Comparison of ENCODE assay signal across 21 cellular contexts in the genomic region with DNA sequence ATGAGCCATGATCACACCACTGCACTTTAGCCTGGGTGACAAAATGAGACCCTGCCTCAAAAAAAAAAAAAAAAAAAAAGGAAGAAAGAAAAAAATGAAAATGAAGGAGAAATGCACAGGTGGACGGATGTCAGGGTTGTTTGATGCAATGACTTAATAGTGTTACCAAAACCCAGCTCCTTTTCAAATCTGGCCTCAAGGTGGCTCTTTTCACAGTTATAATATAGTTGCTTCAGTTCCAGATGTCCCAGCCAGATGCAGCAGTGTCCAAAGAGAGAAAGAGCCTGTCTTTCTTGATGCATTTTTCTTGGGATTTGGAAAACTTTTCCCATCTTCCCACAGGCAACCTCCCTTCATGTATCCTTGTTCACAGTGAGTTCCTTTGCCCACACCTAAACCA. TPM values are rescaled to one million over a fixed set of nuclear protein-coding genes. Genes with fewer than 3 reads are reported as not detected.
DNase-seq lines count a peak whose midpoint lies in the region; ATAC-seq and TF ChIP-seq lines count a peak whose summit lies in the region.
"Had no signal": no experiment of that assay in that cellular context is flagged by ENCODE, and none has a peak within 500 bp of the region (broad histone marks: within the 10 kb centered on the region; RNA-seq: fewer than 3 reads in every experiment).

No MANE protein-coding gene starts in this region.

- H3K79me2 ChIP-seq in OCI-LY1 (ENCODE audit: insufficient read depth, low read length) = no peaks in the 10 kb centered on the region

- H3K9me3 Mint-ChIP-seq in chondrocyte (ENCODE audit: low read depth) = peaks cover 3% of the 10 kb centered on the region
- H3K9me3 Mint-ChIP-seq: activated naive CD4-positive, alpha-beta T cell treated with anti-CD3 and anti-CD28 coated beads for 36 hours; activated T-cell treated with anti-CD3 and anti-CD28 coated beads, Interleukin-2, amount 50 U/mL, for 24 hours; central memory CD8-positive, alpha-beta T cell had no signal

- H3K4me2 ChIP-seq in OCI-LY1 (ENCODE audit: low read length) = no peak overlapping the region

- H3K4me3 ChIP-seq in AG09309 (ENCODE audit: control insufficient read depth, low read depth, low read length) (no peak overlapping the region), OCI-LY1 (ENCODE audit: low read depth, low read length, poor library complexity, severe bottlenecking) (no peak overlapping the region), aorta (ENCODE audit: low read length in 2 of 2) (no peak overlapping the region)
- H3K4me3 ChIP-seq: SJSA1 had no signal

- H3K4me3 Mint-ChIP-seq in chondrocyte (ENCODE audit: unreplicated experiment) = no peak overlapping the region
- H3K4me3 Mint-ChIP-seq: activated CD8-positive, alpha-beta T cell treated with anti-CD3 and anti-CD28 coated beads, Interleukin-2, amount 10 ng/mL, durations not matched to agents 7 days and 5 days; activated naive CD4-positive, alpha-beta T cell treated with anti-CD3 and anti-CD28 coated beads for 36 hours; activated T-cell treated with anti-CD3 and anti-CD28 coated beads, Interleukin-2, amount 50 U/mL, for 24 hours; central memory CD8-positive, alpha-beta T cell; T-helper 17 cell had no signal

- no peaks in the 10 kb centered on the region for H3K4me1 ChIP-seq in OCI-LY1 (ENCODE audit: insufficient read depth, low read length, severe bottlenecking)
- no peaks in the 10 kb centered on the region for H3K4me1 ChIP-seq in aorta (ENCODE audit: control insufficient read depth in 1 of 2, insufficient read depth in 2 of 2, low read length in 2 of 2)
- H3K4me1 ChIP-seq: SJSA1 had no signal

- no peak overlapping the region for H3K27ac ChIP-seq in OCI-LY1 (ENCODE audit: low read depth, low read length, poor library complexity, severe bottlenecking)
- no peak overlapping the region for H3K27ac ChIP-seq in aorta (ENCODE audit: low read depth in 1 of 2, low read length in 2 of 2)
- H3K27ac ChIP-seq: SJSA1 had no signal

- TF ChIP-seq CTCF in AG09309 (IDR thresholded peaks at IDR 0.05; ENCODE audit: control insufficient read depth, insufficient read depth, low read depth, low read length, missing control alignments) (peak; percentile 11), GM12872 (IDR thresholded peaks at IDR 0.05; ENCODE audit: insufficient read depth, low read depth, low read length) (0 out of 3 replicates have a peak, but pooled peaks have one; percentile 18), OCI-LY1 (IDR thresholded peaks at IDR 0.05; ENCODE audit: low read length) (peak; percentile 29; the same call in 1 of the 2 replicates), chondrocyte (IDR thresholded peaks at IDR 0.05) (peak; percentile 36)

- peaks cover 9% of the 10 kb centered on the region for H3K36me3 Mint-ChIP-seq in chondrocyte (ENCODE audit: low read depth)

- WGBS in aorta, 2 donors = 91 to 95% methylated on average over 1 of the region's 1 CpG

- intact Hi-C loops in aorta (cut with DNase I) = no loop called here

- no peak for DNase-seq in AG09309 (ENCODE audit: low read depth)
- DNase-seq in chondrocyte (ENCODE audit: low spot score) = no peak
- no peak for DNase-seq in aorta
- no peak for DNase-seq in activated CD4-positive, alpha-beta T cell treated with anti-CD3 and anti-CD28 coated beads for 4 hours
- DNase-seq in stimulated activated CD4-positive, alpha-beta T cell treated with anti-CD3 and anti-CD28 coated beads, Interleukin-4, amount 100 ng/mL, for 24 hours = no peak
- DNase-seq in UCSD-AML1 (lab: John Stamatoyannopoulos, UW; ENCODE audit: unreplicated experiment) = no peak
- DNase-seq: activated CD8-positive, alpha-beta T cell treated with anti-CD3 and anti-CD28 coated beads, Interleukin-2, amount 10 ng/mL, durations not matched to agents 7 days and 5 days; activated naive CD4-positive, alpha-beta T cell treated with anti-CD3 and anti-CD28 coated beads for 36 hours; activated T-cell treated with anti-CD3 and anti-CD28 coated beads, Interleukin-2, amount 50 U/mL, for 24 hours; amygdala; DND-41; effector CD4-positive, alpha-beta T cell; glutamatergic neuron; NCI-H2029 treated with DMSO at 0.1 percent for 48 hours; T-helper 17 cell; trophoblast cell had no signal

- ATAC-seq in aorta (ENCODE audit: low FRiP score) = no peak
- ATAC-seq: activated CD8-positive, alpha-beta T cell treated with anti-CD3 and anti-CD28 coated beads, Interleukin-2, amount 10 ng/mL, durations not matched to agents 7 days and 5 days; esophagus mucosa; T-helper 17 cell had no signal

- H3K4me1 Mint-ChIP-seq in chondrocyte (ENCODE audit: low read depth) = no peaks in the 10 kb centered on the region
- H3K4me1 Mint-ChIP-seq: central memory CD8-positive, alpha-beta T cell; T-helper 17 cell had no signal

- peaks cover 80% of the 10 kb centered on the region for H3K36me3 ChIP-seq in OCI-LY1 (ENCODE audit: insufficient read depth, low read length)
- peaks cover 0 to 3% of the 10 kb centered on the region in 2 donors for H3K36me3 ChIP-seq in aorta (ENCODE audit: control insufficient read depth in 1 of 2, insufficient read depth in 2 of 2, low read length in 1 of 2)
- H3K36me3 ChIP-seq: SJSA1 had no signal

- H3K27ac Mint-ChIP-seq in chondrocyte (ENCODE audit: unreplicated experiment) = no peak overlapping the region
- H3K27ac Mint-ChIP-seq: activated CD8-positive, alpha-beta T cell treated with anti-CD3 and anti-CD28 coated beads, Interleukin-2, amount 10 ng/mL, durations not matched to agents 7 days and 5 days; activated naive CD4-positive, alpha-beta T cell treated with anti-CD3 and anti-CD28 coated beads for 36 hours; activated T-cell treated with anti-CD3 and anti-CD28 coated beads, Interleukin-2, amount 50 U/mL, for 24 hours; T-helper 17 cell had no signal

- no peaks in the 10 kb centered on the region for H3K9me2 ChIP-seq in OCI-LY1 (ENCODE audit: low read depth, low read length)

- no peaks in the 10 kb centered on the region for H3F3A ChIP-seq in OCI-LY1 (ENCODE audit: insufficient read depth, low read length)

- no peak overlapping the region for H2AFZ ChIP-seq in OCI-LY1 (ENCODE audit: low read length)

- H3K9me3 ChIP-seq in OCI-LY1 (ENCODE audit: low read length) = no peaks in the 10 kb centered on the region
- peaks cover 3% of the 10 kb centered on the region for H3K9me3 ChIP-seq in aorta (ENCODE audit: control insufficient read depth, low read length)
- H3K9me3 ChIP-seq: SJSA1 had no signal

- H3K27me3 ChIP-seq in OCI-LY1 (ENCODE audit: insufficient read depth, low read length) (no peaks in the 10 kb centered on the region), aorta (ENCODE audit: control insufficient read depth in 1 of 2, insufficient read depth in 2 of 2, low read length in 1 of 2) (no peaks in the 10 kb centered on the region)
- H3K27me3 ChIP-seq: SJSA1 had no signal

- no peaks in the 10 kb centered on the region for H4K20me1 ChIP-seq in OCI-LY1 (ENCODE audit: insufficient read depth, low read length)

- no peak overlapping the region for H3K9ac ChIP-seq in OCI-LY1 (ENCODE audit: low read length)

- no peaks in the 10 kb centered on the region for H3K27me3 Mint-ChIP-seq in chondrocyte (ENCODE audit: low read depth)
- H3K27me3 Mint-ChIP-seq: activated T-cell treated with anti-CD3 and anti-CD28 coated beads, Interleukin-2, amount 50 U/mL, for 24 hours; central memory CD8-positive, alpha-beta T cell; T-helper 17 cell had no signal

RNA-seq across cellular contexts. Expression of a gene that starts 36.5 kb away (rescaled TPM):
- total RNA-seq in chondrocyte (2.9 to 3.7 TPM (median 3.3 TPM) in 3 replicates), aorta (1 to 10 TPM; 2.0 to 3.3 TPM)
- 1 to 10 TPM; 1.0 to 2.0 TPM for polyA plus RNA-seq in aorta
